Comparison of ENCODE assay signal across 8 cellular contexts in the genomic region with DNA sequence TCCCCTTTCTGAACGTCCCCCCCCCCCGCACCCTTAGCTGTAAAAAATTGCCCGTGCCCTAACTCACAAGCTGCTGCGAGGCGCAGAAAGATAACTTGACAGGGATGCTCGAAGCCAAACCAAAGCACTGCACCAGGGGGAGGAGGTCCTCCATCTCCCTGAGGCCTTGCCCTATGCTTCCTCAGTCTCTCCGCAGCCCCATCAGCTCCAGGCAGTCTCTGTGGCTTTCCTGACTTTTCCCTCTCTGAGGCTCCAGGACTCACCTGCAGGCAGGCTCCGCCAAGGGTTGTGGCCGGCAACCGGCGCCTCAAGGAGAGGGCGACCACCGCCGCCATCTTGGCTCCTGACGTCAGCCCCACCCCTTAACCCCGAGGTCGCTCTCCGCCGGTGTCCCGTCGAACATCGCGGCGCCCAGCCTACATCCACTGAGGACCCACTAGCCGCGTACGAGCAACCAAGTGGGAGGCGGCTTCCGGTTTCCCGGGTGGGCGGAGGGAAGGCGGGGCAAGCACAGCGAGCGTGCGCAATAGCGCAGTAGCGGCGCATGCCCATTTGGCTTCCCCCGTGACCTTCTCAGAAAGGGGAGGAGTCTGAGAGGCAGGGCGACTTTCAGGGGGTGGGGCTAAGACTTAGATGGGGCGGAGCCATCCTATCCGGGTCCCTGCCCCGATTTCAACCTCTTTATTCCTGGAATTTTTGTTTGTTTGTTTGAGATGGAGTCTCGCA.
A peak's percentile ranks its signal among the peaks of the same experiment; 100 is the strongest.
DNase-seq lines count a peak whose midpoint lies in the region; ATAC-seq and TF ChIP-seq lines count a peak whose summit lies in the region.

SDHB (minus strand) TSS at position 348 of the 726 bp plus-strand sequence; CDS start at position 335, 13 bp downstream.

- peak; percentile 96 for ATAC-seq in GM19035 (IDR thresholded peaks at IDR 0.05; ENCODE audit: unreplicated experiment)
- peak; percentile 97 for ATAC-seq in HG03354 (IDR thresholded peaks at IDR 0.05; ENCODE audit: poor library complexity, severe bottlenecking, unreplicated experiment)
- peak; percentile 100 for ATAC-seq in activated CD4-positive, CD25-positive, alpha-beta regulatory T cell treated with anti-CD3 and anti-CD28 coated beads, Interleukin-2, amount 50 U/mL, for 24 hours

- TF ChIP-seq CTCF in AG09319 (IDR thresholded peaks at IDR 0.05; ENCODE audit: low read depth, low read length), result no peak

- DNase-seq in AG09319 (ENCODE audit: extremely low read depth, low read depth), result peak; percentile 97
- DNase-seq in NCI-H446 treated with DMSO at 0.1 percent for 48 hours (lab: John Stamatoyannopoulos, UW), result peak; percentile 98
- DNase-seq in cerebellar cortex (ENCODE audit: low spot score), result peak; percentile 98
- peak; percentile 99 for DNase-seq in iris pigment epithelial cell (ENCODE audit: low read depth)
- DNase-seq in stimulated activated CD4-positive, alpha-beta T cell treated with anti-CD3 and anti-CD28 coated beads, Interleukin-12 subunit alpha, Interleukin-12 subunit beta, amount 100 ng/mL, for 24 hours (ENCODE audit: low read depth in 2 of 2), result peak; percentile 98 to 100

Comparison
In these comparisons a context has a peak if more than half of its experiments do, and no peak if none do; other contexts are left out.
1. Peak in every context shown above with its lines: DNase-seq and ATAC-seq.